ENCODE assay signal across 10 cellular contexts in the genomic region with DNA sequence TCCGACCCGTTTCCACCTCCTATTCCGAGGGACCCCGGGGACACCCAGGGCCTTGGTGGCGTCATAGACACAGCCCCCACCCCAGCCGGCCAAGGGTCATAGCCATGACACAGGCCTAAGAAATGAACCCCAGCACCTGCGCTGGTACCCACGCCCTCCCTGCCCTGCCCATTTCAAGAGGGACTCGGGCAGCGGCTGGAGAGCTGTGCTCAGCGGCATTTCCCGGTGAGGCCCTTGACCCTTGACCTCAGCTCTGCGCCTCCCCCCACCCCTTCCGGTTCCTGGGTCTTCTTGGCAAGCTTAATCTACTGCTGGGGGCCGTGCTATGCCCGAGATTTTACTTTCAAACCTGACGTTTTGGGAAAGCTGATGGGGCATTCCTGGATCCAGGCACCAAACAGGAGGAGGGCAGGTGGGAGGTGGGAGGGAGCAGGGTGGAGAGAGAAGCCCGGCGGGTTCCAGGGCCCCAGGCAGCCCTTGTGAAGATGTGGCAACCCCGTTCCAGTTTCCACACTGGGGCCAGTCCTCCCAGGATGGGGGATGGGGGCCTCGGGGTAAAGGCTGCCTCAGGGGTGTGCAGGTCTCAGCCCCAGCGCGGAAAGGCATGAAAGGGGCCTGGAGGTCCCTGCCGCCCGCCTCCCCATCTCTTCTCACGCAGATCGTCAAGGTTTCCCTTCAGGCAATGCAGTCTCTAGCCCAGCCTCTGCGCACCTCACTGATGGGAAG. TPM values are rescaled to one million over a fixed set of nuclear protein-coding genes. Genes with fewer than 3 reads are reported as not detected.
A peak's percentile ranks its signal among the peaks of the same experiment; 100 is the strongest.
DNase-seq lines count a peak whose midpoint lies in the region; ATAC-seq, FAIRE-seq and TF ChIP-seq lines count a peak whose summit lies in the region.
"Had no signal": no experiment of that assay in that cellular context is flagged by ENCODE, and none has a peak within 500 bp of the region (broad histone marks: within the 10 kb centered on the region; RNA-seq: fewer than 3 reads in every experiment).

Gene SLC22A31, minus strand, starts transcription at position 414 of the 726 bp plus-strand sequence. Its CDS starts 36 bp downstream, at position 378.

- H3K4me3 ChIP-seq in Caco-2 (ENCODE audit: low read depth, low read length), result peak within 1 kb of the TSS; percentile 62
- peak within 1 kb of the TSS; percentile 29 to 47 for H3K4me3 ChIP-seq in esophagus (ENCODE audit: low read depth in 1 of 2, low read length in 2 of 2)
- peak within 1 kb of the TSS; percentile 15 to 47 (median 25) for H3K4me3 ChIP-seq in pancreas
- H3K4me3 ChIP-seq: SK-N-MC had no signal

- DNase-seq in Caco-2, result peak in 1 of 2 experiments; percentile 60
- DNase-seq in HuH-7.5 (ENCODE audit: low spot score), result peak; percentile 85
- peak; percentile 42 to 84 (median 55) for DNase-seq in pancreas
- no peak for DNase-seq in HEK293T (ENCODE audit: extremely low spot score)
- DNase-seq in NCI-H2196 (lab: John Stamatoyannopoulos, UW; ENCODE audit: unreplicated experiment), result no peak
- DNase-seq: retina, uterus had no signal

- H3K27me3 ChIP-seq in Caco-2 (replicated peaks; ENCODE audit: control insufficient read depth, insufficient read depth, low read length), result no peaks in the 10 kb centered on the region; the same call in 1 of the 2 replicates
- H3K27me3 ChIP-seq in esophagus (ENCODE audit: control insufficient read depth in 1 of 2, insufficient read depth in 2 of 2, low read length in 2 of 2), result peaks cover 0 to 15% of the 10 kb centered on the region in 2 donors
- H3K27me3 ChIP-seq in pancreas, result no peaks in the 10 kb centered on the region

- POLR2A ChIA-PET in Caco-2 (lab: Charles Lee) (interaction anchor here (0.5 kb wide), 1 partner anchor 289 kb away, joined by 3 read pairs; no protein-coding TSS in a partner anchor), HEK293T (lab: Yijun Ruan, JAX) (no interaction called here)

- H3K36me3 ChIP-seq in Caco-2 (ENCODE audit: control insufficient read depth, insufficient read depth, low read length) (no peaks in the 10 kb centered on the region), esophagus (ENCODE audit: control insufficient read depth in 2 of 2, insufficient read depth in 2 of 2, low read length in 1 of 2) (no peaks in the 10 kb centered on the region), pancreas (no peaks in the 10 kb centered on the region)
- H3K36me3 ChIP-seq: uterus had no signal

- peak within 1 kb of the TSS; percentile 73 for H3K4me3 Mint-ChIP-seq in Caco-2 (ENCODE audit: unreplicated experiment)

- BruUV-seq in Caco-2 (replicated peaks; lab: Mats Ljungman, UMichigan), result no TSS peak

- no peak within 1 kb of the TSS for H3K27ac Mint-ChIP-seq in Caco-2 (ENCODE audit: unreplicated experiment)

- no peak for FAIRE-seq in pancreas (lab: Jason Lieb, UNC)

- peaks cover 7% of the 10 kb centered on the region for H3K36me3 Mint-ChIP-seq in Caco-2 (ENCODE audit: insufficient read depth, unreplicated experiment)

- CTCF ChIA-PET in Caco-2 (lab: Charles Lee), result no interaction called here
- CTCF ChIA-PET in HEK293T (lab: Yijun Ruan, JAX), result no interaction called here

- 17 to 20% methylated on average over 27 to 28 of the region's 28 CpGs for WGBS in esophagus, 2 donors
- 19 to 21% methylated on average over 28 of the region's 28 CpGs for WGBS in pancreas, 2 donors

- TF ChIP-seq CTCF in Caco-2 (IDR thresholded peaks at IDR 0.05; ENCODE audit: insufficient read depth in 1 of 2, low read depth in 1 of 2, low read length in 1 of 2, severe bottlenecking in 1 of 2, unreplicated experiment in 1 of 2) (no peak), pancreas (IDR thresholded peaks at IDR 0.05) (no peak)

- ATAC-seq in pancreas, result peak in 2 of 4 donors; percentile 7 to 9
- ATAC-seq in HG03196 (IDR thresholded peaks at IDR 0.05; ENCODE audit: unreplicated experiment), result no peak

- H3K4me1 Mint-ChIP-seq in Caco-2 (ENCODE audit: low read depth, unreplicated experiment), result peaks cover 8% of the 10 kb centered on the region

- no peaks in the 10 kb centered on the region for H3K9me3 Mint-ChIP-seq in Caco-2 (ENCODE audit: unreplicated experiment)

- no peaks in the 10 kb centered on the region for H3K9me3 ChIP-seq in Caco-2
- peaks cover 0 to 6% of the 10 kb centered on the region in 2 donors for H3K9me3 ChIP-seq in esophagus (ENCODE audit: control insufficient read depth in 2 of 2, insufficient read depth in 1 of 2, low read depth in 1 of 2, low read length in 1 of 2)
- no peaks in the 10 kb centered on the region for H3K9me3 ChIP-seq in pancreas
- H3K9me3 ChIP-seq: uterus had no signal

- peaks cover 12% of the 10 kb centered on the region for H3K27me3 Mint-ChIP-seq in Caco-2 (ENCODE audit: insufficient read depth, unreplicated experiment)

- H3K4me1 ChIP-seq in Caco-2 (peaks cover 17% of the 10 kb centered on the region), esophagus (ENCODE audit: control insufficient read depth in 2 of 2, insufficient read depth in 2 of 2, low read length in 1 of 2) (peaks cover 0 to 3% of the 10 kb centered on the region in 2 donors), pancreas (no peaks in the 10 kb centered on the region)

- intact Hi-C loops in Caco-2 (cut with micrococcal nuclease; ENCODE audit: unreplicated experiment), result loop anchor here (2.0 kb wide), 1 partner anchor 17 kb away; the partner anchor contains the start of gene ZNF778
- intact Hi-C loops in pancreas (cut with DNase I), result no loop called here

- H3K27ac ChIP-seq in esophagus (ENCODE audit: low read depth in 2 of 2, low read length in 1 of 2), result no peak within 1 kb of the TSS
- H3K27ac ChIP-seq in pancreas, result no peak within 1 kb of the TSS
- H3K27ac ChIP-seq: SK-N-MC, uterus had no signal

TF ChIP-seq in HEK293T, 16 proteins besides CTCF, POLR2A, EP300 and RAD21:
- no peak for TF ChIP-seq NFRKB (IDR thresholded peaks at IDR 0.05)
- no peak for TF ChIP-seq PKNOX1 (IDR thresholded peaks at IDR 0.05)
- TF ChIP-seq ARNT (IDR thresholded peaks at IDR 0.05), result no peak
- TF ChIP-seq ZNF384 (IDR thresholded peaks at IDR 0.05), result no peak
- no peak for TF ChIP-seq SUZ12 (IDR thresholded peaks at IDR 0.05)
- TF ChIP-seq FOXK2 (IDR thresholded peaks at IDR 0.05), result no peak
- TF ChIP-seq SP1 (IDR thresholded peaks at IDR 0.05), result no peak
- no peak for TF ChIP-seq BHLHE40 (IDR thresholded peaks at IDR 0.05; ENCODE audit: borderline replicate concordance)
TF ChIP-seq in HEK293T: peak in this region for 0.

RNA-seq across cellular contexts. Expression of gene SLC22A31, which starts in this region (rescaled TPM):
- total RNA-seq in Caco-2 (2022) (4.9 and 6.7 TPM in 2 replicates), pancreas (10 to 100 TPM in 4 of 6 donors, 1 to 10 TPM in 1, under 1 TPM in 1; 0.37 to 49.7 (median 39.0) TPM)
- polyA plus RNA-seq in esophagus (under 1 TPM; 0.14 to 0.16 TPM), pancreas (100 to 1,000 TPM in 1 of 2 donors, 1 to 10 TPM in 1; 3.8 to 131 TPM)
- total RNA-seq: uterus had no signal

Comparison
In these comparisons a context has a peak if more than half of its experiments do, and no peak if none do; other contexts are left out.
1. RNA of gene SLC22A31 (polyA plus RNA-seq): 3.8 to 131 TPM in pancreas; 0.14 to 0.16 TPM in esophagus; every median in the first group is over 4 times any median in the second.
2. DNase-seq: peak in HuH-7.5 (single experiment) and pancreas (6 of 6); none in HEK293T (single experiment) and NCI-H2196 (single experiment).
3. Peak in every context shown above with its lines, with median percentiles within 50 percentile points of each other: H3K4me3 ChIP-seq.